Comparison of ENCODE assay signal across 30 cellular contexts in the genomic region with DNA sequence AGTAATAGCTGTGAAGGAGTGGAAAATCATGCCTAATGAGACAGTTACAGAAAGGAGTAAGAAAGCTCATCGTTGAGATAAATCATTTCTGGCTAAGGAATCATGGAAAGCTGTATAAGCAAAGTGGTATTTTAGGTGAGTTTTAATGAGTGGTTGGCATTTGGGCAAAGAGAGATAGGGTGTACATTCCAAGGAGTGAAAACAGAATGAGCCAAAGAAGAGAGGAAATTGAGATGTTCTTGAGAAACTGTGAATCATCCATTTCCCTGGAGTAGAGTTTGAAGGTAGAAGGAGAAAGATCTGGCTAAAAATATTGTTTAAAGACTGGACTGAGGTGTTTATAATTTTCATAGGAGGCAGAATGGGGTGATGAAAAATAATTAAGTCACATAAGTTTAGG. TPM values are rescaled to one million over a fixed set of nuclear protein-coding genes. Genes with fewer than 3 reads are reported as not detected.
DNase-seq lines count a peak whose midpoint lies in the region; ATAC-seq, FAIRE-seq and TF ChIP-seq lines count a peak whose summit lies in the region.
"Had no signal": no experiment of that assay in that cellular context is flagged by ENCODE, and none has a peak within 500 bp of the region (broad histone marks: within the 10 kb centered on the region; RNA-seq: fewer than 3 reads in every experiment).

No MANE protein-coding gene starts in this region.

- no peak for TF ChIP-seq CTCF in bronchial epithelial cell (IDR thresholded peaks at IDR 0.05; ENCODE audit: insufficient read depth, low read length, severe bottlenecking)
- no peak for TF ChIP-seq CTCF in keratinocyte (optimal IDR thresholded peaks at IDR 0.05 in 1 of 3, IDR thresholded peaks at IDR 0.05 in 1 of 3, conservative IDR thresholded peaks at IDR 0.05 in 1 of 3; ENCODE audit: extremely low read depth in 1 of 3, insufficient read depth in 2 of 3, low read length in 3 of 3)

- H3K4me3 ChIP-seq in bronchial epithelial cell (ENCODE audit: low read depth, low read length): no peak overlapping the region
- H3K4me3 ChIP-seq in keratinocyte (ENCODE audit: control insufficient read depth in 2 of 3, extremely low read depth in 1 of 3, insufficient read depth in 2 of 3, low read depth in 1 of 3, low read length in 3 of 3): no peak overlapping the region
- H3K4me3 ChIP-seq: BLaER1 treated with 17β-estradiol and CSF1 and Interleukin-3, amounts not matched to agents 10 nM and 100 nM; SJCRH30; stomach had no signal

- H3K36me3 ChIP-seq in bronchial epithelial cell (ENCODE audit: control insufficient read depth, insufficient read depth, low read length) (peaks cover 2% of the 10 kb centered on the region), keratinocyte (ENCODE audit: control insufficient read depth in 2 of 2, extremely low read depth in 1 of 2, insufficient read depth in 2 of 2, low read length in 2 of 2) (peaks cover 0 to 5% of the 10 kb centered on the region in 2 experiments)
- H3K36me3 ChIP-seq: BLaER1 treated with 17β-estradiol and CSF1 and Interleukin-3, amounts not matched to agents 10 nM and 100 nM; stomach had no signal

- H3K9ac ChIP-seq in keratinocyte (ENCODE audit: control insufficient read depth, extremely low read depth, insufficient read depth, low read length): no peak overlapping the region
- H3K9ac ChIP-seq: BLaER1 treated with 17β-estradiol and CSF1 and Interleukin-3, amounts not matched to agents 10 nM and 100 nM had no signal

- H3K27me3 ChIP-seq in bronchial epithelial cell (ENCODE audit: control insufficient read depth, insufficient read depth, low read length) (no peaks in the 10 kb centered on the region), keratinocyte (ENCODE audit: control insufficient read depth, extremely low read depth, insufficient read depth, low read length) (no peaks in the 10 kb centered on the region)
- H3K27me3 ChIP-seq: BLaER1 treated with 17β-estradiol and CSF1 and Interleukin-3, amounts not matched to agents 10 nM and 100 nM; SJCRH30; stomach had no signal

- no peak overlapping the region for H2AFZ ChIP-seq in keratinocyte (ENCODE audit: control insufficient read depth, low read length)

- H3K9me1 ChIP-seq in keratinocyte (ENCODE audit: control insufficient read depth, extremely low read depth, insufficient read depth, low read length): no peaks in the 10 kb centered on the region

- H3K4me2 ChIP-seq in keratinocyte (ENCODE audit: control insufficient read depth, extremely low read depth, insufficient read depth, low read depth, low read length): no peak overlapping the region
- H3K4me2 ChIP-seq: BLaER1 treated with 17β-estradiol and CSF1 and Interleukin-3, amounts not matched to agents 10 nM and 100 nM had no signal

- H3K27ac ChIP-seq in keratinocyte (ENCODE audit: control insufficient read depth, insufficient read depth, low read length) (no peak overlapping the region), substantia nigra (ENCODE audit: low read depth, low read length, poor library complexity, severe bottlenecking) (no peak overlapping the region)
- H3K27ac ChIP-seq: BLaER1 treated with 17β-estradiol and CSF1 and Interleukin-3, amounts not matched to agents 10 nM and 100 nM; HL-60; SJCRH30; stomach had no signal

- FAIRE-seq in bronchial epithelial cell (lab: Jason Lieb, UNC) (no peak), keratinocyte (lab: Jason Lieb, UNC) (peak; percentile 5)
- FAIRE-seq: GM19239, islet of Langerhans had no signal

- H3K4me1 ChIP-seq in keratinocyte (ENCODE audit: control insufficient read depth, extremely low read depth, insufficient read depth, low read length): peaks cover 9% of the 10 kb centered on the region
- H3K4me1 ChIP-seq: BLaER1 treated with 17β-estradiol and CSF1 and Interleukin-3, amounts not matched to agents 10 nM and 100 nM had no signal

- dilution Hi-C loops in keratinocyte (cut with MboI; ENCODE audit: extremely low pct_ligation_motif_present, low sequenced_read_pairs): no loop called here

- ATAC-seq in HG03280 (IDR thresholded peaks at IDR 0.05; ENCODE audit: unreplicated experiment): no peak
- ATAC-seq: activated CD4-positive, CD25-positive, alpha-beta regulatory T cell treated with anti-CD3 and anti-CD28 coated beads, Interleukin-2, amount 50 U/mL, for 24 hours; left ventricle myocardium superior had no signal

- DNase-seq in EL: peak; percentile 46
- DNase-seq in LHCN-M2 (ENCODE audit: low read depth): peak; percentile 51
- DNase-seq in bronchial epithelial cell (ENCODE audit: low read depth): peak; percentile 64
- no peak for DNase-seq in keratinocyte (ENCODE audit: low read depth, low spot score)
- DNase-seq in NCI-H1436 treated with DMSO at 0.1 percent for 48 hours (lab: John Stamatoyannopoulos, UW): no peak
- DNase-seq in substantia nigra (lab: John Stamatoyannopoulos, UW): no peak
- DNase-seq in AG20443 (ENCODE audit: low spot score): no peak
- DNase-seq: activated CD4-positive, alpha-beta T cell treated with anti-CD3 and anti-CD28 coated beads, Interleukin-2, amount 50 U/mL, for 48 hours; activated naive CD4-positive, alpha-beta T cell treated with Interleukin-2 at 50 U/mL for 16 hours; amniotic stem cell; GDM1; Kasumi-1; left ventricle myocardium superior; NCI-H1694 treated with DMSO at 0.1 percent for 48 hours; NCI-H2171 treated with DMSO at 0.1 percent for 48 hours; NCI-H526; NK-92 treated with Interleukin-12 subunit alpha and Interleukin-12 subunit beta, amount 100 ng/mL, for 24 hours; nucleus accumbens; retina; SJCRH30; stimulated activated CD4-positive, alpha-beta T cell treated with anti-CD3 and anti-CD28 coated beads, Interleukin-2, amount 100 ng/mL, for 24 hours; stomach; T-helper 1 cell; trophoblast cell had no signal

- no peaks in the 10 kb centered on the region for H4K20me1 ChIP-seq in keratinocyte (ENCODE audit: control insufficient read depth, extremely low read depth, insufficient read depth, low read length)
- H4K20me1 ChIP-seq: BLaER1 treated with 17β-estradiol and CSF1 and Interleukin-3, amounts not matched to agents 10 nM and 100 nM had no signal

- H3K9me3 ChIP-seq in keratinocyte (ENCODE audit: control insufficient read depth, low read depth, low read length): no peaks in the 10 kb centered on the region

- peaks cover 47% of the 10 kb centered on the region for H3K79me2 ChIP-seq in keratinocyte (ENCODE audit: control insufficient read depth, insufficient read depth, low read length)

RNA-seq across cellular contexts. Expression of a gene that starts 9.5 kb away (rescaled TPM):
- total RNA-seq in LHCN-M2 (2014; rRNA removed): 40.7 and 46.1 TPM in 2 replicates
- 17.2 TPM for polyA plus RNA-seq in LHCN-M2 (2012)
- total RNA-seq in bronchial epithelial cell: 23.3 and 29.0 TPM in 2 replicates
- polyA plus RNA-seq in keratinocyte: 11.5 to 15.7 TPM (median 13.8 TPM) in 3 replicates
- 2.1 TPM for polyA plus RNA-seq in keratinocyte (2011; ENCODE audit: low read depth)
- 6.3 and 9.0 TPM in 2 replicates for polyA plus RNA-seq in keratinocyte (2011; cell fraction: cytosol; rRNA removed)
- 21.0 and 23.7 TPM in 2 replicates for polyA plus RNA-seq in keratinocyte (2011; cell fraction: nucleus; rRNA removed)
- 3.8 and 11.3 TPM in 2 replicates for polyA plus RNA-seq in keratinocyte (2012; ENCODE audit: low replicate concordance)
- 10.3 to 16.2 TPM (median 15.2 TPM) in 3 replicates for polyA minus RNA-seq in keratinocyte
- polyA minus RNA-seq in keratinocyte (2011; cell fraction: cytosol; rRNA and poly(A)+ RNA removed): 10.7 TPM
- polyA minus RNA-seq in keratinocyte (2011; cell fraction: nucleus; rRNA and poly(A)+ RNA removed): 24.1 and 43.1 TPM in 2 replicates

Comparison
In these comparisons a context has a peak if more than half of its experiments do, and no peak if none do; other contexts are left out.
1. DNase-seq: peak in EL (single experiment), LHCN-M2 (single experiment) and bronchial epithelial cell (single experiment); none in keratinocyte (single experiment), NCI-H1436 treated with DMSO at 0.1 percent for 48 hours (single experiment), substantia nigra (0 of 49) and AG20443 (single experiment).